In genomic region chr3:183393625-183394024, GRCh38 we compare ENCODE assay signal across 16 cellular contexts. TPM values are rescaled to one million over a fixed set of nuclear protein-coding genes. Genes with fewer than 3 reads are reported as not detected.
DNase-seq lines count a peak whose midpoint lies in the region; ATAC-seq and TF ChIP-seq lines count a peak whose summit lies in the region.
"Had no signal": no experiment of that assay in that cellular context is flagged by ENCODE, and none has a peak within 500 bp of the region (broad histone marks: within the 10 kb centered on the region; RNA-seq: fewer than 3 reads in every experiment).

No MANE protein-coding gene starts in this region.

- DNase-seq in Right ventricle myocardium inferior (ENCODE audit: missing footprints) (no peak), cardiac septum (ENCODE audit: low spot score) (no peak), glutamatergic neuron (peak; percentile 32), type B pancreatic cell (ENCODE audit: extremely low spot score, unreplicated experiment) (no peak), neuronal stem cell (ENCODE audit: low spot score) (no peak), esophagus muscularis mucosa (ENCODE audit: extremely low spot score) (no peak)
- DNase-seq: C1 segment of cervical spinal cord, GDM1, KG1, NCI-H1436 treated with DMSO at 0.1 percent for 48 hours, NCI-H2081, RPMI8226 had no signal

- no peak overlapping the region for H3K23ac ChIP-seq in neuronal stem cell (ENCODE audit: low read depth, low read length, poor library complexity)

- H3K18ac ChIP-seq in neuronal stem cell (ENCODE audit: low read length): no peak overlapping the region

- no peak overlapping the region for H3K9ac ChIP-seq in neuronal stem cell (ENCODE audit: low read depth, low read length, poor library complexity)

- H3K4me3 Mint-ChIP-seq in glutamatergic neuron (ENCODE audit: unreplicated experiment): peak overlapping the region; percentile 2
- peak overlapping the region; percentile 17 for H3K4me3 Mint-ChIP-seq in type B pancreatic cell

- ATAC-seq in Right ventricle myocardium inferior (peak; percentile 23), SK-N-SH treated with all-trans-retinoic acid at 6 μM for 48 hours (peak; percentile 41; the same call in 1 of the 3 replicates), GM21737 (IDR thresholded peaks at IDR 0.05; ENCODE audit: unreplicated experiment) (no peak)
- ATAC-seq: GM12878 had no signal

- intact Hi-C loops in Right ventricle myocardium inferior (cut with DNase I): no loop called here
- intact Hi-C loops in cardiac septum (cut with DNase I): no loop called here
- intact Hi-C loops in esophagus muscularis mucosa (cut with DNase I): no loop called here

- H3K4me1 Mint-ChIP-seq in glutamatergic neuron (ENCODE audit: low read depth, unreplicated experiment) (peaks cover 14% of the 10 kb centered on the region), type B pancreatic cell (ENCODE audit: unreplicated experiment) (peaks cover 16% of the 10 kb centered on the region)

- H2AFZ ChIP-seq in neuronal stem cell (ENCODE audit: low read length): no peak overlapping the region

- no peak overlapping the region for H2BK15ac ChIP-seq in neuronal stem cell (ENCODE audit: low read length)

- no peak overlapping the region for H2BK5ac ChIP-seq in neuronal stem cell (ENCODE audit: low read length)

- H3K27me3 Mint-ChIP-seq in glutamatergic neuron (ENCODE audit: unreplicated experiment): no peaks in the 10 kb centered on the region
- no peaks in the 10 kb centered on the region for H3K27me3 Mint-ChIP-seq in type B pancreatic cell

- H3K27ac ChIP-seq in neuronal stem cell (replicated peaks; ENCODE audit: low read length): no peak overlapping the region
- H3K27ac ChIP-seq in esophagus muscularis mucosa (replicated peaks in 1 of 4): no peak overlapping the region
- H3K27ac ChIP-seq: SJSA1 had no signal

- TF ChIP-seq EP300 in esophagus muscularis mucosa (IDR thresholded peaks at IDR 0.05): no peak

- H3K79me1 ChIP-seq in neuronal stem cell (ENCODE audit: low read depth, low read length): no peaks in the 10 kb centered on the region

- WGBS in neuronal stem cell (ENCODE audit: extremely low coverage in 2 of 2, insufficient read length in 2 of 2, insufficient replicate concordance in 1 of 2), 2 donors: no CpG with 5 or more reads among the region's 4 CpGs
- WGBS in esophagus muscularis mucosa: 90% methylated on average over 4 of the region's 4 CpGs

- no peak overlapping the region for H2AK5ac ChIP-seq in neuronal stem cell (ENCODE audit: low read depth, low read length)

- H3K14ac ChIP-seq in neuronal stem cell (ENCODE audit: low read length): no peak overlapping the region

- H3K9me3 ChIP-seq in neuronal stem cell (replicated peaks in 1 of 2; ENCODE audit: control insufficient read depth in 2 of 2, insufficient read depth in 1 of 2, low read depth in 1 of 2, low read length in 2 of 2) (no peaks in the 10 kb centered on the region), esophagus muscularis mucosa (no peaks in the 10 kb centered on the region)
- H3K9me3 ChIP-seq: SJSA1 had no signal

- H4K91ac ChIP-seq in neuronal stem cell (ENCODE audit: low read depth, low read length, poor library complexity): no peak overlapping the region

- H3K9me3 Mint-ChIP-seq in glutamatergic neuron (ENCODE audit: unreplicated experiment) (no peaks in the 10 kb centered on the region), type B pancreatic cell (no peaks in the 10 kb centered on the region)

- H3K4me2 ChIP-seq in neuronal stem cell (ENCODE audit: insufficient read depth, low read length, poor library complexity, severe bottlenecking): no peak overlapping the region

- H3K27me3 ChIP-seq in neuronal stem cell (ENCODE audit: control insufficient read depth in 3 of 3, insufficient read depth in 3 of 3, low read depth in 1 of 3, low read length in 3 of 3): peaks cover 0 to 8% (median 0%) of the 10 kb centered on the region in 3 experiments
- no peaks in the 10 kb centered on the region for H3K27me3 ChIP-seq in esophagus muscularis mucosa

- no peak overlapping the region for H2BK120ac ChIP-seq in neuronal stem cell (ENCODE audit: low read depth, low read length)

- no peak overlapping the region for H4K8ac ChIP-seq in neuronal stem cell (ENCODE audit: low read depth, low read length)

- H3K4me1 ChIP-seq in neuronal stem cell (ENCODE audit: control insufficient read depth in 2 of 2, insufficient read depth in 1 of 2, low read depth in 1 of 2, low read length in 2 of 2) (peaks cover 3 to 6% of the 10 kb centered on the region in 2 donors), esophagus muscularis mucosa (peaks cover 0 to 4% (median 0%) of the 10 kb centered on the region in 4 donors)
- H3K4me1 ChIP-seq: SJSA1 had no signal

- no peak overlapping the region for H2BK12ac ChIP-seq in neuronal stem cell (ENCODE audit: low read length)

- H3K36me3 ChIP-seq in neuronal stem cell (replicated peaks in 1 of 2; ENCODE audit: control insufficient read depth in 2 of 2, insufficient read depth in 2 of 2, low read length in 2 of 2) (peaks cover 0 to 2% of the 10 kb centered on the region in 2 donors), esophagus muscularis mucosa (no peaks in the 10 kb centered on the region)
- H3K36me3 ChIP-seq: SJSA1 had no signal

- H3K27ac Mint-ChIP-seq in glutamatergic neuron (ENCODE audit: unreplicated experiment): peak overlapping the region; percentile 15
- no peak overlapping the region for H3K27ac Mint-ChIP-seq in type B pancreatic cell

- no peaks in the 10 kb centered on the region for H3K36me3 Mint-ChIP-seq in glutamatergic neuron (ENCODE audit: unreplicated experiment)
- no peaks in the 10 kb centered on the region for H3K36me3 Mint-ChIP-seq in type B pancreatic cell

- TF ChIP-seq POLR2A in esophagus muscularis mucosa (IDR thresholded peaks at IDR 0.05; ENCODE audit: low read depth): no peak

- H3K4me3 ChIP-seq in neuronal stem cell (ENCODE audit: low read length in 2 of 2) (no peak overlapping the region), esophagus muscularis mucosa (no peak overlapping the region)
- H3K4me3 ChIP-seq: GM12878, SJSA1 had no signal

- TF ChIP-seq CTCF in glutamatergic neuron (IDR thresholded peaks at IDR 0.05; ENCODE audit: partially characterized antibody, unreplicated experiment): no peak
- no peak for TF ChIP-seq CTCF in type B pancreatic cell (conservative IDR thresholded peaks at IDR 0.05)
- TF ChIP-seq CTCF in esophagus muscularis mucosa (IDR thresholded peaks at IDR 0.05): no peak

- no peak overlapping the region for H3K4ac ChIP-seq in neuronal stem cell (ENCODE audit: low read length)

TF ChIP-seq in SK-N-SH treated with all-trans-retinoic acid at 6 μM for 48 hours, 23 proteins besides CTCF, POLR2A, EP300 and RAD21:
- peak; percentile 58; the same call in 1 of the 2 replicates for TF ChIP-seq ZNF70 (CRISPR knock-in tag; IDR thresholded peaks at IDR 0.05)
- TF ChIP-seq OSR1 (CRISPR knock-in tag; IDR thresholded peaks at IDR 0.05): no peak

RNA-seq across cellular contexts. Expression of gene MCF2L2, which starts 34.8 kb away (rescaled TPM):
- total RNA-seq in Right ventricle myocardium inferior (0.22 TPM), cardiac septum (1.1 TPM), glutamatergic neuron (ENCODE audit: unreplicated experiment) (18.1 TPM), type B pancreatic cell (ENCODE audit: low replicate concordance) (1.2 and 2.7 TPM in 2 replicates), esophagus muscularis mucosa (1 to 10 TPM in 3 of 4 donors, under 1 TPM in 1; 0.99 to 3.3 (median 1.3) TPM)
- 2.0 TPM for polyA plus RNA-seq in neuronal stem cell (2013, experiment 1 of 2)
- 2.0 TPM for polyA plus RNA-seq in neuronal stem cell (2013, experiment 2 of 2)
